In the genomic region with DNA sequence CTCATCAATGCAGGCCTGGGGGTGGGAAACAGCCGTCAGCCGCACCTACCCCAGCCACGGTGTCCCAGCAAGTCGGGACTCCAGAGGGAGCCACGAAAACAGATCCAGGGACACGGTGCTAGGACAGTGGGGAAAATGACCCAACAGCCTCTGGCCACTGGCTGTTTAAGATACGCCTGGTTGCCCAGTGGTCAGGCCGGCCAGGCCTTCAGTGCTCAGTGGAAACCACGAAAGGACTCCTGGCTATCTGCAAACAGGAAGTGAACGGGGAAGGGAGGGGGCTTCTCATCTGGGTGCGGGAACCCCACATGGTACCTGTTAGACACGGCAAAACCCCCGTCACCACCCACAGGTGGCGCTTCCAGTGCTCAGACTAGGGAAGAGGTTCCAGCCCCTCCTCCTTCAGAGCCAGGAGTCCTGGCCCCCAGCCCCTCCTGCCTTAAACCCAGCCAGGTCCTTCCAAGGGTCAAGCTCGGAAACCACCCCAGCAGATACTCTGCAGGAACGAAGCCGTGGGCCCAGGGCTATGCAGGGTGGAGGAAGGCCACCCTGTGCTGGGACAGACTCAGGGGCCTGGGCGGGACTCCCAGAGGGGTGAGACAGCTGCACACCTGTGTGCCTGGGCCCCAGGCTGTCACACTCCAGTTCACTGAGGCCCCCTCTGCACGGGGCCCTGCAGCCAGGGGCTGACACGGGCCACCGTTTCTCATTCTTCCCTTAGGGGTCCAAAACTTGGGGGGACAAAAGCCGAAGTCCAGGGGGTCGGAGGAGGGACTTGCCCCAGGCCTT, we compare ENCODE assay signal across 10 cellular contexts. TPM values are rescaled to one million over a fixed set of nuclear protein-coding genes. Genes with fewer than 3 reads are reported as not detected.
DNase-seq lines count a peak whose midpoint lies in the region; ATAC-seq, FAIRE-seq and TF ChIP-seq lines count a peak whose summit lies in the region.
"Had no signal": no experiment of that assay in that cellular context is flagged by ENCODE, and none has a peak within 500 bp of the region (broad histone marks: within the 10 kb centered on the region; RNA-seq: fewer than 3 reads in every experiment).

No MANE protein-coding gene starts in this region.

- WGBS in mesendoderm (ENCODE audit: extremely low coverage, insufficient coverage, low lambda C conversion rate), result no CpG with 5 or more reads among the region's 23 CpGs
- 53 to 59% methylated on average over 13 to 22 of the region's 23 CpGs for WGBS in tibial nerve, 2 donors

- no peak overlapping the region for H3K56ac ChIP-seq in mesendoderm (ENCODE audit: low read length)

- H3K23ac ChIP-seq in mesendoderm (ENCODE audit: low read length), result no peak overlapping the region

- H3K4me3 ChIP-seq in colonic mucosa (no peak overlapping the region), mesendoderm (ENCODE audit: low read length) (no peak overlapping the region), tibial nerve (no peak overlapping the region)

- no peak for TF ChIP-seq POLR2A in tibial nerve (IDR thresholded peaks at IDR 0.05)

- no peak overlapping the region for H4K8ac ChIP-seq in mesendoderm (ENCODE audit: low read depth, low read length)

- intact Hi-C loops in colonic mucosa (cut with DNase I), result no loop called here

- TF ChIP-seq CTCF in colonic mucosa (IDR thresholded peaks at IDR 0.05), result no peak
- no peak for TF ChIP-seq CTCF in tibial nerve (IDR thresholded peaks at IDR 0.05)

- no peak overlapping the region for H3K18ac ChIP-seq in mesendoderm (ENCODE audit: low read length)

- H3K4me1 ChIP-seq in colonic mucosa, result peaks cover 8% of the 10 kb centered on the region
- peaks cover 8% of the 10 kb centered on the region for H3K4me1 ChIP-seq in mesendoderm (ENCODE audit: control insufficient read depth, low read depth, low read length)
- H3K4me1 ChIP-seq in tibial nerve, result peaks cover 0 to 52% (median 32%) of the 10 kb centered on the region in 4 donors

- peak; percentile 85 for DNase-seq in HT-29 (ENCODE audit: low spot score)
- no peak for DNase-seq in colonic mucosa
- DNase-seq in mesendoderm, result peak; percentile 52
- no peak for DNase-seq in tibial nerve (ENCODE audit: low spot score in 2 of 2)
- no peak for DNase-seq in SHP77 treated with DMSO at 0.1 percent for 48 hours (lab: John Stamatoyannopoulos, UW)
- DNase-seq in mucosa of gallbladder (ENCODE audit: low spot score), result no peak
- no peak for DNase-seq in HTR-8/SVneo (ENCODE audit: insufficient read length, low spot score)
- DNase-seq: NCI-H1694 had no signal

- FAIRE-seq in HTR-8/SVneo (lab: Jason Lieb, UNC), result no peak

- no peak overlapping the region for H3K4ac ChIP-seq in mesendoderm (ENCODE audit: low read depth, low read length)

- H2AK5ac ChIP-seq in mesendoderm (ENCODE audit: low read length), result no peak overlapping the region

- H3K36me3 ChIP-seq in colonic mucosa (no peaks in the 10 kb centered on the region), mesendoderm (ENCODE audit: control insufficient read depth, insufficient read depth, low read length) (no peaks in the 10 kb centered on the region), tibial nerve (peaks cover 0 to 31% (median 0%) of the 10 kb centered on the region in 3 donors)

- ATAC-seq in HG02642 (IDR thresholded peaks at IDR 0.05; ENCODE audit: poor library complexity, unreplicated experiment), result no peak

- no peak overlapping the region for H2BK5ac ChIP-seq in mesendoderm (ENCODE audit: low read length)

- H3K79me2 ChIP-seq in mesendoderm (ENCODE audit: control insufficient read depth, insufficient read depth, low read length), result peaks cover 40% of the 10 kb centered on the region

- TF ChIP-seq EP300 in tibial nerve (IDR thresholded peaks at IDR 0.05), result no peak

- H4K5ac ChIP-seq in mesendoderm (ENCODE audit: low read length), result no peak overlapping the region

- H3K4me2 ChIP-seq in mesendoderm (ENCODE audit: low read length), result no peak overlapping the region

- H3K9me3 ChIP-seq in colonic mucosa, result no peaks in the 10 kb centered on the region
- no peaks in the 10 kb centered on the region for H3K9me3 ChIP-seq in tibial nerve

- H3K79me1 ChIP-seq in mesendoderm (ENCODE audit: low read length), result peaks cover 40% of the 10 kb centered on the region

- H3K27ac ChIP-seq in colonic mucosa (peak overlapping the region; percentile 33), mesendoderm (ENCODE audit: low read depth, low read length) (no peak overlapping the region), tibial nerve (peak overlapping the region; percentile 68 to 95 (median 86))

- H2BK120ac ChIP-seq in mesendoderm (ENCODE audit: low read depth, low read length), result no peak overlapping the region

- no peaks in the 10 kb centered on the region for H3K27me3 ChIP-seq in colonic mucosa
- no peaks in the 10 kb centered on the region for H3K27me3 ChIP-seq in mesendoderm (ENCODE audit: insufficient read depth, low read length, poor library complexity)
- H3K27me3 ChIP-seq in tibial nerve, result no peaks in the 10 kb centered on the region

- H2BK15ac ChIP-seq in mesendoderm (replicated peaks; ENCODE audit: low read depth), result no peak overlapping the region

- H3K9ac ChIP-seq in colonic mucosa (ENCODE audit: low read depth in 2 of 2, low read length in 2 of 2), result peak overlapping the region; percentile 35 to 70
- no peak overlapping the region for H3K9ac ChIP-seq in mesendoderm (ENCODE audit: low read length)

RNA-seq across cellular contexts. Expression of a gene that starts 4.5 kb away (rescaled TPM):
- total RNA-seq in HT-29 (2014; rRNA removed; shearing (Covaris generic)), result 227 and 261 TPM in 2 replicates
- total RNA-seq in colonic mucosa, result 100 to 1,000 TPM in 1 of 2 donors, 10 to 100 TPM in 1; 82.6 to 112 TPM
- polyA plus RNA-seq in mesendoderm (2013, experiment 1 of 2), result 42.5 TPM
- 43.2 TPM for polyA plus RNA-seq in mesendoderm (2013, experiment 2 of 2)
- 100 to 1,000 TPM; 113 to 270 (median 180) TPM for total RNA-seq in tibial nerve
- total RNA-seq in mucosa of gallbladder, result 189 TPM

RNA-seq across cellular contexts. Expression of a gene that starts 36.0 kb away (rescaled TPM):
- total RNA-seq in HT-29 (2014; rRNA removed; shearing (Covaris generic)), result 4.5 and 5.0 TPM in 2 replicates
- total RNA-seq in colonic mucosa, result 1 to 10 TPM in 1 of 2 donors, under 1 TPM in 1; 0.69 to 2.1 TPM
- 35.9 TPM for polyA plus RNA-seq in mesendoderm (2013, experiment 1 of 2)
- 40.3 TPM for polyA plus RNA-seq in mesendoderm (2013, experiment 2 of 2)
- 1 to 10 TPM in 1 of 4 donors, under 1 TPM in 1, not detected in 2; 0.90 to 1.5 TPM for total RNA-seq in tibial nerve
- 0.72 TPM for total RNA-seq in mucosa of gallbladder
- total RNA-seq: T-helper 1 cell treated with Interleukin-12 subunit alpha and Interleukin-12 subunit beta and Interleukin-4 antibody, amounts not matched to agents 30 ng/mL and 1 ng/mL, for 36 hours had no signal

RNA-seq across cellular contexts. Expression of a gene that starts 37.3 kb away (rescaled TPM):
- 543 and 612 TPM in 2 replicates for total RNA-seq in HT-29 (2014; rRNA removed; shearing (Covaris generic))
- total RNA-seq in colonic mucosa, result 10 to 100 TPM; 27.5 to 83.9 TPM
- 13.8 TPM for polyA plus RNA-seq in mesendoderm (2013, experiment 1 of 2)
- 11.6 TPM for polyA plus RNA-seq in mesendoderm (2013, experiment 2 of 2)
- total RNA-seq in tibial nerve, result 1 to 10 TPM in 1 of 4 donors, under 1 TPM in 1, not detected in 2; 0.44 to 1.2 TPM
- 127 TPM for total RNA-seq in mucosa of gallbladder

RNA-seq across cellular contexts. Expression of a gene that starts 44.6 kb away (rescaled TPM):
- 11.1 and 20.3 TPM in 2 replicates for total RNA-seq in HT-29 (2014; rRNA removed; shearing (Covaris generic))
- total RNA-seq in colonic mucosa (1 to 10 TPM in 1 of 2 donors, under 1 TPM in 1; 0.64 to 1.2 TPM), tibial nerve (not detected), mucosa of gallbladder (not detected)
- polyA plus RNA-seq in mesendoderm (2013, experiment 1 of 2), result 4.3 TPM
- polyA plus RNA-seq in mesendoderm (2013, experiment 2 of 2), result 4.0 TPM
- total RNA-seq: T-helper 1 cell treated with Interleukin-12 subunit alpha and Interleukin-12 subunit beta and Interleukin-4 antibody, amounts not matched to agents 30 ng/mL and 1 ng/mL, for 36 hours had no signal

RNA-seq across cellular contexts. Expression of a gene that starts 50.0 kb away (rescaled TPM):
- 107 and 119 TPM in 2 replicates for total RNA-seq in HT-29 (2014; rRNA removed; shearing (Covaris generic))
- total RNA-seq in colonic mucosa (10 to 100 TPM; 39.5 to 93.0 TPM), tibial nerve (10 to 100 TPM in 2 of 4 donors, 1 to 10 TPM in 2; 6.3 to 25.7 (median 12.7) TPM), mucosa of gallbladder (63.0 TPM)
- 14.3 TPM for polyA plus RNA-seq in mesendoderm (2013, experiment 1 of 2)
- polyA plus RNA-seq in mesendoderm (2013, experiment 2 of 2), result 14.3 TPM

Comparison
In these comparisons a context has a peak if more than half of its experiments do, and no peak if none do; other contexts are left out.
1. DNase-seq: peak in HT-29 (single experiment) and mesendoderm (single experiment); none in colonic mucosa (single experiment), tibial nerve (0 of 2), SHP77 treated with DMSO at 0.1 percent for 48 hours (single experiment), mucosa of gallbladder (single experiment) and HTR-8/SVneo (single experiment).
2. RNA of a gene that starts 37.3 kb away (total RNA-seq): 543 to 612 TPM in HT-29, 127 TPM in mucosa of gallbladder (single experiment) and 27.5 to 83.9 TPM in colonic mucosa; 0.44 to 1.2 TPM in tibial nerve; every median in the first group is over 10 times any median in the second.